In the genomic region with DNA sequence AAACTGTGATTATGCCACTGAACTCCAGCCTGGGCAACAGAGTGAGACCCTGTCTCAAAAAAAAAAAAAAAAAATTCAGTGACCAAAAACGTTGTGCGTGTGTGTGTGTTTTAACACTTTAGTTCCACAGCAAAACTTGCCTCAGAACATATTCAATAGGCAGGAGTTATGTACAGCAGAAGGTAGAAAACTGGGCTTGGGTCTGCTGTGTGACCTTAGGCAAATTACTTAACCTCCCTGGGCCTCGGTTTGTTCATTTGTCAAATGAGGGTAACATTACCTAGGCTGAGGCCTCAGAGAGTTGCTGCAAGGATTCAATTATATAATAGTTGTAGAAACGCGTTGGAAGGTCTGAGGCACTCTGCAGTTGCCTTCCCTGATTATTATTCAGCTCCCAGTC, we compare ENCODE assay signal across 9 cellular contexts. TPM values are rescaled to one million over a fixed set of nuclear protein-coding genes. Genes with fewer than 3 reads are reported as not detected.
DNase-seq lines count a peak whose midpoint lies in the region; ATAC-seq and TF ChIP-seq lines count a peak whose summit lies in the region.
"Had no signal": no experiment of that assay in that cellular context is flagged by ENCODE, and none has a peak within 500 bp of the region (broad histone marks: within the 10 kb centered on the region; RNA-seq: fewer than 3 reads in every experiment).

No MANE protein-coding gene starts in this region.

- TF ChIP-seq CTCF in epithelial cell of esophagus (IDR thresholded peaks at IDR 0.05; ENCODE audit: insufficient read depth, low read depth, low read length, missing control alignments) (no peak), upper lobe of right lung (IDR thresholded peaks at IDR 0.05) (no peak)

- H3K27ac ChIP-seq in SJSA1 = peak overlapping the region; percentile 17
- peak overlapping the region; percentile 50 for H3K27ac ChIP-seq in muscle layer of duodenum (ENCODE audit: low read length)
- H3K27ac ChIP-seq in upper lobe of right lung = no peak overlapping the region

- no peaks in the 10 kb centered on the region for H3K4me1 Mint-ChIP-seq in immature natural killer cell

- no peak for DNase-seq in SJSA1 (ENCODE audit: low read depth in 1 of 2, low spot score in 2 of 2)
- DNase-seq in epithelial cell of esophagus (ENCODE audit: low read depth) = no peak
- no peak for DNase-seq in upper lobe of right lung
- DNase-seq in immature natural killer cell = no peak
- no peak for DNase-seq in NCI-H1694 treated with DMSO at 0.1 percent for 48 hours (lab: John Stamatoyannopoulos, UW)

- intact Hi-C loops in upper lobe of right lung (cut with DNase I) = no loop called here

- H3K9me3 ChIP-seq in SJSA1 (replicated peaks) (no peaks in the 10 kb centered on the region), muscle layer of duodenum (ENCODE audit: control insufficient read depth in 1 of 2, low read length in 2 of 2) (no peaks in the 10 kb centered on the region), upper lobe of right lung (no peaks in the 10 kb centered on the region)

- no peaks in the 10 kb centered on the region for H3K36me3 Mint-ChIP-seq in immature natural killer cell

- H3K36me3 ChIP-seq in SJSA1 = no peaks in the 10 kb centered on the region
- H3K36me3 ChIP-seq in muscle layer of duodenum (ENCODE audit: control insufficient read depth in 1 of 2, insufficient read depth in 2 of 2, low read length in 2 of 2) = no peaks in the 10 kb centered on the region
- no peaks in the 10 kb centered on the region for H3K36me3 ChIP-seq in upper lobe of right lung

- no peaks in the 10 kb centered on the region for H3K27me3 ChIP-seq in SJSA1 (replicated peaks)
- no peaks in the 10 kb centered on the region for H3K27me3 ChIP-seq in muscle layer of duodenum (ENCODE audit: low read depth, low read length)
- H3K27me3 ChIP-seq in upper lobe of right lung = no peaks in the 10 kb centered on the region

- H3K9me3 Mint-ChIP-seq in immature natural killer cell = peaks cover 0 to 9% (median 0%) of the 10 kb centered on the region in 6 donors

- ATAC-seq in upper lobe of right lung (no peak), HG02973 (IDR thresholded peaks at IDR 0.05; ENCODE audit: unreplicated experiment) (no peak)

- H3K4me3 ChIP-seq in SJSA1 (peak overlapping the region; percentile 13), epithelial cell of esophagus (ENCODE audit: low read length) (peak overlapping the region; percentile 2), muscle layer of duodenum (ENCODE audit: low read depth in 1 of 2, low read length in 2 of 2) (peak overlapping the region; percentile 47 to 49), upper lobe of right lung (peak overlapping the region; percentile 19)

- peaks cover 10 to 29% (median 13%) of the 10 kb centered on the region in 3 donors for H3K27me3 Mint-ChIP-seq in immature natural killer cell (ENCODE audit: low read depth in 3 of 3)

- H3K4me1 ChIP-seq in SJSA1 (replicated peaks) = peaks cover 11% of the 10 kb centered on the region
- H3K4me1 ChIP-seq in muscle layer of duodenum (ENCODE audit: control insufficient read depth in 1 of 2, insufficient read depth in 2 of 2, low read length in 2 of 2) = no peaks in the 10 kb centered on the region
- H3K4me1 ChIP-seq in upper lobe of right lung = no peaks in the 10 kb centered on the region

- H3K4me3 Mint-ChIP-seq in immature natural killer cell = no peak overlapping the region

- H3K27ac Mint-ChIP-seq in immature natural killer cell = no peak overlapping the region

RNA-seq across cellular contexts. Expression of a gene that starts 10.3 kb away (rescaled TPM):
- total RNA-seq in SJSA1 (2014; rRNA removed; shearing (Covaris generic)) = 5.0 and 6.2 TPM in 2 replicates
- total RNA-seq in upper lobe of right lung = 0.61 TPM
- polyA plus RNA-seq in immature natural killer cell = not detected
- total RNA-seq: activated CD8-positive, alpha-beta memory T cell treated with anti-CD3 and anti-CD28 coated beads for 36 hours; liver had no signal
- polyA plus RNA-seq: liver had no signal
